ENCODE assay signal across 8 cellular contexts in genomic region chr1:152072311-152072710, GRCh38. TPM values are rescaled to one million over a fixed set of nuclear protein-coding genes. Genes with fewer than 3 reads are reported as not detected.
"Had no signal": no experiment of that assay in that cellular context is flagged by ENCODE, and none has a peak within 500 bp of the region (broad histone marks: within the 10 kb centered on the region; RNA-seq: fewer than 3 reads in every experiment).

No MANE protein-coding gene starts in this region.

- H3K4me3 ChIP-seq: K562 had no signal

- H3K27ac ChIP-seq: HL-60 had no signal

- DNase-seq: IMR-90, KBM-7 had no signal

- FAIRE-seq: HepG2, HTR-8/SVneo, K562 had no signal

- ATAC-seq: HepG2, K562 had no signal

RNA-seq across cellular contexts. Expression of gene TCHHL1, which starts 16.6 kb away (rescaled TPM):
- total RNA-seq: HepG2, HT-29, HT1080, IMR-90, K562 had no signal

RNA-seq across cellular contexts. Expression of gene TCHH, which starts 42.9 kb away (rescaled TPM):
- total RNA-seq: HepG2, HT-29, HT1080, IMR-90, K562 had no signal
